Comparison of ENCODE assay signal across 13 cellular contexts in genomic region chr7:47535033-47535703, GRCh38. TPM values are rescaled to one million over a fixed set of nuclear protein-coding genes. Genes with fewer than 3 reads are reported as not detected.
DNase-seq lines count a peak whose midpoint lies in the region; ATAC-seq and TF ChIP-seq lines count a peak whose summit lies in the region.
"Had no signal": no experiment of that assay in that cellular context is flagged by ENCODE, and none has a peak within 500 bp of the region (broad histone marks: within the 10 kb centered on the region; RNA-seq: fewer than 3 reads in every experiment).

No MANE protein-coding gene starts in this region.

- H3K36me3 Mint-ChIP-seq in osteocyte (ENCODE audit: unreplicated experiment) (peaks cover 2% of the 10 kb centered on the region), CD14-positive monocyte (peaks cover 42 to 46% of the 10 kb centered on the region in 2 donors)
- H3K36me3 Mint-ChIP-seq: CD4-positive, alpha-beta memory T cell had no signal

- H3K9me3 Mint-ChIP-seq in osteocyte (ENCODE audit: unreplicated experiment), result peaks cover 1% of the 10 kb centered on the region
- peaks cover 0 to 12% (median 7%) of the 10 kb centered on the region in 7 donors for H3K9me3 Mint-ChIP-seq in CD14-positive monocyte

- DNase-seq in ELF-1 (ENCODE audit: low read depth, low spot score), result peak; percentile 80
- peak; percentile 81 for DNase-seq in NCI-H69 (lab: John Stamatoyannopoulos, UW)
- no peak for DNase-seq in epithelial cell of prostate (ENCODE audit: low read depth, low spot score)
- DNase-seq in osteocyte (ENCODE audit: extremely low spot score, unreplicated experiment), result no peak
- DNase-seq in CD14-positive monocyte (ENCODE audit: low spot score), result no peak
- DNase-seq in DMS53 (lab: John Stamatoyannopoulos, UW), result no peak
- no peak for DNase-seq in activated CD8-positive, alpha-beta memory T cell treated with anti-CD3 and anti-CD28 coated beads for 24 hours
- DNase-seq: activated CD8-positive, alpha-beta T cell treated with anti-CD3 and anti-CD28 coated beads, Interleukin-2, amount 10 ng/mL, durations not matched to agents 7 days and 5 days; CD4-positive, alpha-beta memory T cell had no signal

- peak overlapping the region; percentile 78 for H3K4me3 Mint-ChIP-seq in osteocyte (ENCODE audit: unreplicated experiment)
- no peak overlapping the region for H3K4me3 Mint-ChIP-seq in CD14-positive monocyte
- H3K4me3 Mint-ChIP-seq: activated CD8-positive, alpha-beta T cell treated with anti-CD3 and anti-CD28 coated beads, Interleukin-2, amount 10 ng/mL, durations not matched to agents 7 days and 5 days; CD4-positive, alpha-beta memory T cell had no signal

- no peak for ATAC-seq in HG02981 (IDR thresholded peaks at IDR 0.05; ENCODE audit: unreplicated experiment)
- ATAC-seq: activated CD8-positive, alpha-beta T cell treated with anti-CD3 and anti-CD28 coated beads, Interleukin-2, amount 10 ng/mL, durations not matched to agents 7 days and 5 days had no signal

- H3K27me3 Mint-ChIP-seq in osteocyte (ENCODE audit: unreplicated experiment) (no peaks in the 10 kb centered on the region), CD14-positive monocyte (ENCODE audit: low read depth in 3 of 3) (peaks cover 16 to 28% (median 24%) of the 10 kb centered on the region in 3 donors)

- H3K27ac Mint-ChIP-seq in osteocyte (ENCODE audit: unreplicated experiment) (peak overlapping the region; percentile 83), CD14-positive monocyte (peak overlapping the region in 2 of 7 donors; percentile 33 to 64)
- H3K27ac Mint-ChIP-seq: activated CD8-positive, alpha-beta T cell treated with anti-CD3 and anti-CD28 coated beads, Interleukin-2, amount 10 ng/mL, durations not matched to agents 7 days and 5 days; CD4-positive, alpha-beta memory T cell had no signal

- TF ChIP-seq CTCF in osteocyte (IDR thresholded peaks at IDR 0.05), result no peak
- no peak for TF ChIP-seq CTCF in CD14-positive monocyte (IDR thresholded peaks at IDR 0.05)

- H3K4me1 Mint-ChIP-seq in osteocyte (ENCODE audit: unreplicated experiment), result peaks cover 61% of the 10 kb centered on the region
- H3K4me1 Mint-ChIP-seq in CD14-positive monocyte, result peaks cover 36% of the 10 kb centered on the region
- H3K4me1 Mint-ChIP-seq: CD4-positive, alpha-beta memory T cell had no signal

- peak overlapping the region; percentile 59 for H3K27ac ChIP-seq in epithelial cell of prostate
- H3K27ac ChIP-seq: ascending aorta, foreskin keratinocyte, SJSA1 had no signal

- intact Hi-C loops in CD14-positive monocyte (cut with micrococcal nuclease), result no loop called here

RNA-seq across cellular contexts. Expression of gene TNS3, which starts 46.7 kb away (rescaled TPM):
- total RNA-seq in osteocyte, result 93.8 and 103 TPM in 2 replicates
- polyA plus RNA-seq in CD14-positive monocyte, result 1 to 10 TPM; 5.2 to 7.9 TPM
- total RNA-seq: activated CD8-positive, alpha-beta T cell treated with anti-CD3 and anti-CD28 coated beads, Interleukin-2, amount 10 ng/mL, durations not matched to agents 7 days and 5 days had no signal

Comparison
In these comparisons a context has a peak if more than half of its experiments do, and no peak if none do; other contexts are left out.
1. DNase-seq: peak in ELF-1 (single experiment) and NCI-H69 (single experiment); none in epithelial cell of prostate (single experiment), osteocyte (single experiment), CD14-positive monocyte (single experiment), DMS53 (single experiment) and activated CD8-positive, alpha-beta memory T cell treated with anti-CD3 and anti-CD28 coated beads for 24 hours (single experiment).